Comparison of ENCODE assay signal across 1 cellular context in genomic region chr21:32538147-32538792, GRCh38.
TF ChIP-seq lines count a peak whose summit lies in the region.

No MANE protein-coding gene starts in this region.

TF ChIP-seq in K562, 482 proteins besides CTCF, POLR2A, EP300 and RAD21 (continued from another document):
- no peak for TF ChIP-seq ATF2 (CRISPR knock-in tag; IDR thresholded peaks at IDR 0.05)
- TF ChIP-seq STAT6 (CRISPR knock-in tag; IDR thresholded peaks at IDR 0.05) = no peak
- no peak for TF ChIP-seq SRSF1 (IDR thresholded peaks at IDR 0.05; ENCODE audit: low read depth, low read length)
- no peak for TF ChIP-seq ZFX (CRISPR knock-in tag; IDR thresholded peaks at IDR 0.05)
- no peak for TF ChIP-seq USF2 (CRISPR knock-in tag; IDR thresholded peaks at IDR 0.05)
- TF ChIP-seq CBX1 (IDR thresholded peaks at IDR 0.05; ENCODE audit: low read depth) = no peak
- TF ChIP-seq SFPQ (IDR thresholded peaks at IDR 0.05; ENCODE audit: low read depth, low read length) = no peak
- TF ChIP-seq HBP1 (CRISPR knock-in tag; IDR thresholded peaks at IDR 0.05) = no peak
- TF ChIP-seq PHB (CRISPR knock-in tag; IDR thresholded peaks at IDR 0.05) = no peak
